18 cellular contexts compared by ENCODE assay signal in the genomic region with DNA sequence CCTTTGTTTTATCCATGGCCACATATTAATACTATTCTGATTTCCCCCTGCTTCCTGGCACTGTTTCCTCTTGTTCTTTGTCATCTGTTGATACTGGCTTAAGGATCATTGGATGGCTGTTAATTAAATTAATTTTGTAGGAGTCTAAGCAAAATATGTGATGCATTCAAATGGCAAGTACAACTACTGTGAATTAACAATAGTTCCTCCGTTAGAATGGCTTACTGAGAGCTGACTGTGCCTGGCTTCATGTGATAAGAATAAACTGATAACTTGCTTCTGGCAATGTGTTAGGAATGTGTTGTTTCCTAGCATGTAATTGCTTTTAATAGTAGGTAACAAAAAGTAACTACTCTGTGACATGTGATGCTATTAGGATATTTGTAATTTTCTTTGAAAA.
DNase-seq lines count a peak whose midpoint lies in the region; ATAC-seq, FAIRE-seq and TF ChIP-seq lines count a peak whose summit lies in the region.
"Had no signal": no experiment of that assay in that cellular context is flagged by ENCODE, and none has a peak within 500 bp of the region (broad histone marks: within the 10 kb centered on the region; RNA-seq: fewer than 3 reads in every experiment).

No MANE protein-coding gene starts in this region.

- intact Hi-C loops in Right ventricle myocardium superior (cut with DNase I) = no loop called here

- H3K9me3 ChIP-seq in right atrium auricular region = no peaks in the 10 kb centered on the region
- H3K9me3 ChIP-seq: BLaER1, Caco-2 had no signal

- FAIRE-seq in D721Med (lab: Jason Lieb, UNC) = no peak
- FAIRE-seq: GM19239, H54 had no signal

- peak; percentile 45 for ATAC-seq in Right ventricle myocardium superior (ENCODE audit: poor library complexity)
- ATAC-seq: HCT116 had no signal

- H3K4me1 ChIP-seq in right atrium auricular region = peaks cover 0 to 6% of the 10 kb centered on the region in 2 donors
- H3K4me1 ChIP-seq: BLaER1 had no signal

- H3K27ac ChIP-seq in right atrium auricular region = no peak overlapping the region
- H3K27ac ChIP-seq: BLaER1 had no signal

- no peak overlapping the region for H3K4me3 ChIP-seq in right atrium auricular region
- H3K4me3 ChIP-seq: BLaER1 had no signal

- H3K36me3 ChIP-seq in right atrium auricular region = no peaks in the 10 kb centered on the region
- H3K36me3 ChIP-seq: BLaER1 had no signal

- DNase-seq in Right ventricle myocardium superior (no peak), right atrium auricular region (ENCODE audit: low spot score) (no peak), NCI-H146 treated with DMSO at 0.1 percent for 48 hours (lab: John Stamatoyannopoulos, UW; ENCODE audit: unreplicated experiment) (peak; percentile 18), dermis blood vessel endothelial cell (peak; percentile 46), lung microvascular endothelial cell (ENCODE audit: low read depth in 2 of 2) (peak; percentile 1 to 31), D721Med (ENCODE audit: insufficient read length, low spot score) (no peak), H4 (ENCODE audit: low spot score) (no peak)
- no peak for DNase-seq in stimulated activated naive CD4-positive, alpha-beta T cell treated with Interleukin-2 at 50 U/mL for 16 hours (lab: John Stamatoyannopoulos, UW)
- DNase-seq: 8988T; AML-193; Caco-2; CD8-positive, alpha-beta memory T cell; DMS53; GF-D8 had no signal

- TF ChIP-seq CTCF in right atrium auricular region (IDR thresholded peaks at IDR 0.05) (no peak), D721Med (IDR thresholded peaks at IDR 0.05; ENCODE audit: insufficient read depth, missing control alignments) (no peak)

- H3K27me3 ChIP-seq in right atrium auricular region = no peaks in the 10 kb centered on the region

Comparison
In these comparisons a context has a peak if more than half of its experiments do, and no peak if none do; other contexts are left out.
1. DNase-seq: peak in NCI-H146 treated with DMSO at 0.1 percent for 48 hours (single experiment), dermis blood vessel endothelial cell (single experiment) and lung microvascular endothelial cell (2 of 2); none in Right ventricle myocardium superior (single experiment), right atrium auricular region (single experiment), D721Med (single experiment), H4 (single experiment) and stimulated activated naive CD4-positive, alpha-beta T cell treated with Interleukin-2 at 50 U/mL for 16 hours (single experiment).